ENCODE assay signal across 1 cellular context in the genomic region with DNA sequence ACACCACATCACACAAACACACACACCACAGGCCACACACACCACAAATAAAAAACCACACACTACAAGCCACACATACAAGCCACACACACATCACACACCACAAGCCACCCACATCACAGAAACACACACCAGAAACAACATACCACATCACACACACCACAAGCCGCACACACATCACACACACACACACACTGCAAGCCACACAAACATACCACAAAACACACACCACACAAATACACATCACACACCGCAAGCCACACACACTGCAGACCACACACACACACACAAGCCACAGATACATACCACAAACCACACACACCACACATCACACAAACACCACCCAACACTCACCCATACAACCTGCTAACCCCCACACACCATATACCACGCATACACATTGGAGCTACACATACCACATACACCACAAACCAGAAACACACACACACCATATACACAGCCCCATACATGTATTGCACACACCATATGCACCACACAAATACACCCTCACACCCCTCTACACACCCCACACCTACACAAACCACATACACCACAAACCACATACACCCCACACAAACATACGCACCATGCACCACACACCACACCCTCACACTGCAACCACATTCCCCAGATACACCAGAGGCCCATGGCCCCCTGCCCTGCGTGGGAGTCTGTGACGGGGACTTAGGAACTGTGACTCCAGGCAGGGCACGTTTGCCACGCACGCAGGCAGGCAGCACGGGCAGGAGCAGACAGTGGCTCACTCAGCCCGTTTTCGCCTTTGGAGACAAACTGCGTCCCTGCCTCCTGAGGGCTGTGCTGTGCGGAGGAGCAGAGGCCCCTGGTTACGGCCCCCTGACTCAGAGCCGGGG.
TF ChIP-seq lines count a peak whose summit lies in the region.

No MANE protein-coding gene starts in this region.

TF ChIP-seq in K562, 482 proteins besides CTCF, POLR2A, EP300 and RAD21 (continued from another document):
- TF ChIP-seq, protein P1, sequence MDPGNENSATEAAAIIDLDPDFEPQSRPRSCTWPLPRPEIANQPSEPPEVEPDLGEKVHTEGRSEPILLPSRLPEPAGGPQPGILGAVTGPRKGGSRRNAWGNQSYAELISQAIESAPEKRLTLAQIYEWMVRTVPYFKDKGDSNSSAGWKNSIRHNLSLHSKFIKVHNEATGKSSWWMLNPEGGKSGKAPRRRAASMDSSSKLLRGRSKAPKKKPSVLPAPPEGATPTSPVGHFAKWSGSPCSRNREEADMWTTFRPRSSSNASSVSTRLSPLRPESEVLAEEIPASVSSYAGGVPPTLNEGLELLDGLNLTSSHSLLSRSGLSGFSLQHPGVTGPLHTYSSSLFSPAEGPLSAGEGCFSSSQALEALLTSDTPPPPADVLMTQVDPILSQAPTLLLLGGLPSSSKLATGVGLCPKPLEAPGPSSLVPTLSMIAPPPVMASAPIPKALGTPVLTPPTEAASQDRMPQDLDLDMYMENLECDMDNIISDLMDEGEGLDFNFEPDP (CRISPR knock-in tag; IDR thresholded peaks at IDR 0.05): no peak
- TF ChIP-seq TOE1 (IDR thresholded peaks at IDR 0.05; ENCODE audit: borderline replicate concordance) (no peak; the same call in 1 of the 2 replicates), TOE1 (CRISPR knock-in tag; IDR thresholded peaks at IDR 0.05; ENCODE audit: borderline replicate concordance, low read depth) (0 out of 2 replicates have a peak, but pooled peaks have one; percentile 31), CBX5 (IDR thresholded peaks at IDR 0.05; ENCODE audit: borderline replicate concordance, low read depth) (no peak), SAP30 (IDR thresholded peaks at IDR 0.05; ENCODE audit: borderline replicate concordance, insufficient read depth, low read depth, low read length, poor library complexity, severe bottlenecking) (no peak), ZNF668 (CRISPR knock-in tag; IDR thresholded peaks at IDR 0.05) (no peak), GTF2A2 (tag; IDR thresholded peaks at IDR 0.05) (no peak)
- TF ChIP-seq, protein P2, sequence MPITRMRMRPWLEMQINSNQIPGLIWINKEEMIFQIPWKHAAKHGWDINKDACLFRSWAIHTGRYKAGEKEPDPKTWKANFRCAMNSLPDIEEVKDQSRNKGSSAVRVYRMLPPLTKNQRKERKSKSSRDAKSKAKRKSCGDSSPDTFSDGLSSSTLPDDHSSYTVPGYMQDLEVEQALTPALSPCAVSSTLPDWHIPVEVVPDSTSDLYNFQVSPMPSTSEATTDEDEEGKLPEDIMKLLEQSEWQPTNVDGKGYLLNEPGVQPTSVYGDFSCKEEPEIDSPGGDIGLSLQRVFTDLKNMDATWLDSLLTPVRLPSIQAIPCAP (CRISPR knock-in tag; IDR thresholded peaks at IDR 0.05; ENCODE audit: borderline replicate concordance): no peak
- TF ChIP-seq, protein P3, sequence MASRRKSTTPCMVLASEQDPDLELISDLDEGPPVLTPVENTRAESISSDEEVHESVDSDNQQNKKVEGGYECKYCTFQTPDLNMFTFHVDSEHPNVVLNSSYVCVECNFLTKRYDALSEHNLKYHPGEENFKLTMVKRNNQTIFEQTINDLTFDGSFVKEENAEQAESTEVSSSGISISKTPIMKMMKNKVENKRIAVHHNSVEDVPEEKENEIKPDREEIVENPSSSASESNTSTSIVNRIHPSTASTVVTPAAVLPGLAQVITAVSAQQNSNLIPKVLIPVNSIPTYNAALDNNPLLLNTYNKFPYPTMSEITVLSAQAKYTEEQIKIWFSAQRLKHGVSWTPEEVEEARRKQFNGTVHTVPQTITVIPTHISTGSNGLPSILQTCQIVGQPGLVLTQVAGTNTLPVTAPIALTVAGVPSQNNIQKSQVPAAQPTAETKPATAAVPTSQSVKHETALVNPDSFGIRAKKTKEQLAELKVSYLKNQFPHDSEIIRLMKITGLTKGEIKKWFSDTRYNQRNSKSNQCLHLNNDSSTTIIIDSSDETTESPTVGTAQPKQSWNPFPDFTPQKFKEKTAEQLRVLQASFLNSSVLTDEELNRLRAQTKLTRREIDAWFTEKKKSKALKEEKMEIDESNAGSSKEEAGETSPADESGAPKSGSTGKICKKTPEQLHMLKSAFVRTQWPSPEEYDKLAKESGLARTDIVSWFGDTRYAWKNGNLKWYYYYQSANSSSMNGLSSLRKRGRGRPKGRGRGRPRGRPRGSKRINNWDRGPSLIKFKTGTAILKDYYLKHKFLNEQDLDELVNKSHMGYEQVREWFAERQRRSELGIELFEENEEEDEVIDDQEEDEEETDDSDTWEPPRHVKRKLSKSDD (conservative IDR thresholded peaks at IDR 0.05; ENCODE audit: low read length): no peak
- TF ChIP-seq, protein P4, sequence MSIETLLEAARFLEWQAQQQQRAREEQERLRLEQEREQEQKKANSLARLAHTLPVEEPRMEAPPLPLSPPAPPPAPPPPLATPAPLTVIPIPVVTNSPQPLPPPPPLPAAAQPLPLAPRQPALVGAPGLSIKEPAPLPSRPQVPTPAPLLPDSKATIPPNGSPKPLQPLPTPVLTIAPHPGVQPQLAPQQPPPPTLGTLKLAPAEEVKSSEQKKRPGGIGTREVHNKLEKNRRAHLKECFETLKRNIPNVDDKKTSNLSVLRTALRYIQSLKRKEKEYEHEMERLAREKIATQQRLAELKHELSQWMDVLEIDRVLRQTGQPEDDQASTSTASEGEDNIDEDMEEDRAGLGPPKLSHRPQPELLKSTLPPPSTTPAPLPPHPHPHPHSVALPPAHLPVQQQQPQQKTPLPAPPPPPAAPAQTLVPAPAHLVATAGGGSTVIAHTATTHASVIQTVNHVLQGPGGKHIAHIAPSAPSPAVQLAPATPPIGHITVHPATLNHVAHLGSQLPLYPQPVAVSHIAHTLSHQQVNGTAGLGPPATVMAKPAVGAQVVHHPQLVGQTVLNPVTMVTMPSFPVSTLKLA (conservative IDR thresholded peaks at IDR 0.05): no peak
